8 cellular contexts compared by ENCODE assay signal in the genomic region with DNA sequence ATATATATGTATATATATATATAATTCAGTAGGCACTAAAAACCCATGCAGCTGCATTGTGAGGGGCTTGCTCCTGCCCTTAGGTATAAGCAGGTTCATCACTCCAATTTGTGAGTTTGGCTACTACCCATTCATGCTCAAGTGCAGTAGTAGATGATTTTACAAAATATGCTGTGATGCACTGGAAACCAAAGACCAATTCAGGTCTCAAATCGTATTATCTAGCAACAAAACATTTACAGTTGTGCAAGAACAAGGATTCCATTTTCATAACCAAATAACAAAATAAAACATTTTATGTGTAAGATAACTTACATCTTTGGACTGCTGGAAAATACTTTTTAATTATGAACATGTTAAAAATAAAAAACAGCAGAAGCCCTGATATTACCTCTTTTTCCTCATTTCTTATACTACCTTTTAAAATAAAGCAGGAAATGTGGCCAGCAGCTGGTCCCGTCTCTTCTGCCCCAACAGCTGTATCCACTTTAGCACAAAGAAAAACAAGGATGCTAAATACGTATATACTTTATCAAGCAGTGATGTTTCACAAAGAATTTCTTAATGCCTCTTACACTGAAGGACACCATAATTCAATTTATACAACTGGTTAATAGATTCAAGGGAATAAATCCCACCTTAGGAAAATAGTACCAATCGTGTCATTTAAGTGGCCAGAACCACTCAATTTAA. TPM values are rescaled to one million over a fixed set of nuclear protein-coding genes. Genes with fewer than 3 reads are reported as not detected.
DNase-seq lines count a peak whose midpoint lies in the region; ATAC-seq, FAIRE-seq and TF ChIP-seq lines count a peak whose summit lies in the region.

No MANE protein-coding gene starts in this region.

- TF ChIP-seq CTCF in K562 (IDR thresholded peaks at IDR 0.05 in 2 of 3, conservative IDR thresholded peaks at IDR 0.05 in 1 of 3; ENCODE audit: insufficient read depth in 2 of 3, low read depth in 1 of 3, low read length in 3 of 3) = no peak
- TF ChIP-seq CTCF in GM10266 (IDR thresholded peaks at IDR 0.05; ENCODE audit: control insufficient read depth, insufficient read depth, low read depth, missing control alignments) = no peak

- H3K4me3 Mint-ChIP-seq in stimulated activated naive CD8-positive, alpha-beta T cell treated with anti-CD3 and anti-CD28 coated beads, Interleukin-15, Interleukin-2, amounts not matched to agents 100 ng/mL and 50 ng/mL, for 24 hours = peak overlapping the region; percentile 99

- H3K27ac ChIP-seq in K562 (ENCODE audit: extremely low read depth, low read depth, low read length) (no peak overlapping the region), mesendoderm (ENCODE audit: low read depth, low read length) (no peak overlapping the region)

- H3K79me2 ChIP-seq in K562 (ENCODE audit: control insufficient read depth, insufficient read depth, low read length) = peaks cover 78% of the 10 kb centered on the region
- H3K79me2 ChIP-seq in mesendoderm (ENCODE audit: control insufficient read depth, insufficient read depth, low read length) = peaks cover 38% of the 10 kb centered on the region

- no peak overlapping the region for H3K27ac Mint-ChIP-seq in stimulated activated naive CD8-positive, alpha-beta T cell treated with anti-CD3 and anti-CD28 coated beads, Interleukin-15, Interleukin-2, amounts not matched to agents 100 ng/mL and 50 ng/mL, for 24 hours

- H3K4me1 ChIP-seq in K562 (replicated peaks in 1 of 2; ENCODE audit: control insufficient read depth in 2 of 2, insufficient read depth in 2 of 2, low read length in 2 of 2) = peaks cover 14% of the 10 kb centered on the region in 2 experiments; a peak in 3 of 5 replicates
- H3K4me1 ChIP-seq in mesendoderm (ENCODE audit: control insufficient read depth, low read depth, low read length) = no peaks in the 10 kb centered on the region

- no peaks in the 10 kb centered on the region for H3K9me1 ChIP-seq in K562 (ENCODE audit: control insufficient read depth, insufficient read depth, low read length)

- TF ChIP-seq RAD21 in K562 (CRISPR knock-in tag; conservative IDR thresholded peaks at IDR 0.05 in 1 of 2, IDR thresholded peaks at IDR 0.05 in 1 of 2) = no peak

- no peaks in the 10 kb centered on the region for H3K9me3 ChIP-seq in K562 (replicated peaks; ENCODE audit: control insufficient read depth, insufficient read depth, low read depth, low read length)

- H3K9me3 Mint-ChIP-seq in stimulated activated naive CD8-positive, alpha-beta T cell treated with anti-CD3 and anti-CD28 coated beads, Interleukin-15, Interleukin-2, amounts not matched to agents 100 ng/mL and 50 ng/mL, for 24 hours = no peaks in the 10 kb centered on the region

- H3K36me3 ChIP-seq in K562 (ENCODE audit: control insufficient read depth, insufficient read depth, low read length) (peaks cover 60% of the 10 kb centered on the region), mesendoderm (ENCODE audit: control insufficient read depth, insufficient read depth, low read length) (no peaks in the 10 kb centered on the region)

- H3K27me3 Mint-ChIP-seq in stimulated activated naive CD8-positive, alpha-beta T cell treated with anti-CD3 and anti-CD28 coated beads, Interleukin-15, Interleukin-2, amounts not matched to agents 100 ng/mL and 50 ng/mL, for 24 hours = no peaks in the 10 kb centered on the region

- POLR2A ChIA-PET in K562 (lab: Yijun Ruan, JAX) = interaction anchor here (10.1 kb wide), 1 partner anchor 11 kb away, joined by 145 read pairs; a partner anchor contains a TSS

- 1% methylated on average over 4 of the region's 4 CpGs for WGBS in K562 (ENCODE audit: insufficient coverage, low coverage, missing lambda C conversion rate)
- WGBS in mesendoderm (ENCODE audit: extremely low coverage, insufficient coverage, low lambda C conversion rate) = no CpG with 5 or more reads among the region's 4 CpGs

- no peak overlapping the region for H3K18ac ChIP-seq in mesendoderm (ENCODE audit: low read length)

- H4K8ac ChIP-seq in mesendoderm (ENCODE audit: low read depth, low read length) = no peak overlapping the region

- H3K4me2 ChIP-seq in K562 (ENCODE audit: insufficient read depth, low read length) (peak overlapping the region; percentile 75), mesendoderm (ENCODE audit: low read length) (peak overlapping the region; percentile 98)

- intact Hi-C loops in K562 (cut with micrococcal nuclease) = loop anchor here (2.0 to 10.0 kb wide), 5 partner anchors 13 to 583 kb away; a partner anchor contains a TSS

- peaks cover 16% of the 10 kb centered on the region for H4K20me1 ChIP-seq in K562 (replicated peaks; ENCODE audit: control insufficient read depth, insufficient read depth, low read length)

- no peak overlapping the region for H3K4ac ChIP-seq in mesendoderm (ENCODE audit: low read depth, low read length)

- no peak overlapping the region for H2BK120ac ChIP-seq in mesendoderm (ENCODE audit: low read depth, low read length)

- H3K27me3 ChIP-seq in K562 (ENCODE audit: control insufficient read depth in 2 of 2, insufficient read depth in 2 of 2, low read length in 2 of 2) (no peaks in the 10 kb centered on the region), mesendoderm (ENCODE audit: insufficient read depth, low read length, poor library complexity) (no peaks in the 10 kb centered on the region)

- no peak for TF ChIP-seq EP300 in K562 (IDR thresholded peaks at IDR 0.05; ENCODE audit: low read length)

- no peak for DNase-seq in stimulated activated naive CD8-positive, alpha-beta T cell treated with anti-CD3 and anti-CD28 coated beads, Interleukin-15, Interleukin-2, amounts not matched to agents 100 U/mL and 50 U/mL, for 24 hours
- DNase-seq in K562 (ENCODE audit: extremely low read depth in 1 of 4, low spot score in 3 of 4) (peak in 1 of 4 experiments; percentile 32), mesendoderm (no peak), activated gamma-delta T cell treated with Interleukin-2 at 50 U/mL for 16 hours (no peak), GM10266 (ENCODE audit: extremely low spot score) (no peak), EL (no peak)
- DNase-seq in activated effector memory CD4-positive, alpha-beta T cell treated with Interleukin-2 at 50 U/mL for 16 hours = no peak

- no peak for TF ChIP-seq POLR2A in K562 (conservative IDR thresholded peaks at IDR 0.05)

- no peak overlapping the region for H2BK5ac ChIP-seq in mesendoderm (ENCODE audit: low read length)

- no peak overlapping the region for H2AK5ac ChIP-seq in mesendoderm (ENCODE audit: low read length)

- no peak overlapping the region for H3K23ac ChIP-seq in mesendoderm (ENCODE audit: low read length)

- no TSS peak for BruUV-seq in K562 (replicated peaks; lab: Mats Ljungman, UMichigan)

- peaks cover 56% of the 10 kb centered on the region for H3K4me1 Mint-ChIP-seq in stimulated activated naive CD8-positive, alpha-beta T cell treated with anti-CD3 and anti-CD28 coated beads, Interleukin-15, Interleukin-2, amounts not matched to agents 100 ng/mL and 50 ng/mL, for 24 hours (ENCODE audit: low read depth)

- no peak for ATAC-seq in stimulated activated naive CD8-positive, alpha-beta T cell treated with anti-CD3 and anti-CD28 coated beads, Interleukin-15, Interleukin-2, amounts not matched to agents 100 U/mL and 50 U/mL, for 24 hours
- no peak for ATAC-seq in K562

- H2BK15ac ChIP-seq in mesendoderm (replicated peaks; ENCODE audit: low read depth) = no peak overlapping the region

- H3K4me3 ChIP-seq in K562 (peak overlapping the region; percentile 94), mesendoderm (ENCODE audit: low read length) (peak overlapping the region; percentile 16)

- FAIRE-seq in K562 (lab: Jason Lieb, UNC) = no peak

- no peak overlapping the region for H2AFZ ChIP-seq in K562 (ENCODE audit: low read depth, low read length)

- H3K56ac ChIP-seq in mesendoderm (ENCODE audit: low read length) = peak overlapping the region; percentile 62

- CTCF ChIA-PET in K562 (lab: Yijun Ruan, JAX; ENCODE audit: low intra/inter-chr PET ratio) = interaction anchor here (0.5 kb wide), 1 partner anchor 886 kb away, joined by 3 read pairs; no protein-coding TSS in a partner anchor

- peaks cover under 1% of the 10 kb centered on the region for H3K79me1 ChIP-seq in mesendoderm (ENCODE audit: low read length)

- H4K5ac ChIP-seq in mesendoderm (ENCODE audit: low read length) = no peak overlapping the region

- H3K36me3 Mint-ChIP-seq in stimulated activated naive CD8-positive, alpha-beta T cell treated with anti-CD3 and anti-CD28 coated beads, Interleukin-15, Interleukin-2, amounts not matched to agents 100 ng/mL and 50 ng/mL, for 24 hours (ENCODE audit: low read depth) = peaks cover 66% of the 10 kb centered on the region

- in situ Hi-C loops in K562 (cut with MboI) = no loop called here

- H3K9ac ChIP-seq in K562 (ENCODE audit: insufficient read depth in 1 of 2, low read depth in 2 of 2, low read length in 2 of 2) = peak overlapping the region in 1 of 2 experiments; percentile 98; a peak in 2 of 4 replicates
- peak overlapping the region; percentile 77 for H3K9ac ChIP-seq in mesendoderm (ENCODE audit: low read length)

RNA-seq across cellular contexts. Expression of a gene that starts 2.8 kb away (rescaled TPM):
- 77.0 and 165 TPM in 2 replicates for total RNA-seq in K562 (2011; cell fraction: chromatin; rRNA removed; ENCODE audit: low replicate concordance)
- total RNA-seq in K562 (2011; cell fraction: nucleolus; rRNA removed) = 74.5 and 77.4 TPM in 2 replicates
- 148 and 256 TPM in 2 replicates for total RNA-seq in K562 (2011; cell fraction: nucleoplasm; rRNA removed)
- total RNA-seq in K562 (2014; rRNA removed) = 50.2 and 62.1 TPM in 2 replicates
- 38.1 and 38.9 TPM in 2 replicates for total RNA-seq in K562 (2014; rRNA removed; fragmentation: Illumina TruSeq; extraction: Trizol)
- total RNA-seq in K562 (2015; rRNA removed; fragmentation: Illumina TruSeq; extraction: Trizol) = 44.8 TPM in 2 replicates
- total RNA-seq in K562 (2021) = 40.5 and 41.0 TPM in 2 replicates
- 56.7 and 61.0 TPM in 2 replicates for polyA plus RNA-seq in K562 (2011; rRNA removed)
- 22.5 and 29.0 TPM in 2 replicates for polyA plus RNA-seq in K562 (2011; cell fraction: cytosol; rRNA removed)
- 249 and 283 TPM in 2 replicates for polyA plus RNA-seq in K562 (2011; cell fraction: nucleus; rRNA removed)
- polyA plus RNA-seq in K562 (2012) = 28.9 and 50.3 TPM in 2 replicates
- polyA plus RNA-seq in K562 (2014; fragmentation: Illumina TruSeq; extraction: Trizol) = 29.4 and 33.8 TPM in 2 replicates
- 1 to 10 TPM; 7.2 to 7.4 TPM for polyA plus RNA-seq in K562 (2014; fragmentation: Nextera tagmentation; extraction: Ambion mirVana)
- 69.2 and 70.2 TPM in 2 replicates for polyA plus RNA-seq in K562 (2014; rRNA removed)
- 45.6 and 57.0 TPM in 2 replicates for polyA minus RNA-seq in K562 (2011; rRNA and poly(A)+ RNA removed)
- 13.9 and 15.1 TPM in 2 replicates for polyA minus RNA-seq in K562 (2011; cell fraction: cytosol; rRNA and poly(A)+ RNA removed)
- 101 and 128 TPM in 2 replicates for polyA minus RNA-seq in K562 (2011; cell fraction: nucleus; rRNA and poly(A)+ RNA removed)
- polyA plus RNA-seq in mesendoderm (2013, experiment 1 of 2) = 20.4 TPM
- 20.4 TPM for polyA plus RNA-seq in mesendoderm (2013, experiment 2 of 2)

RNA-seq across cellular contexts. Expression of a gene that starts 14.4 kb away (rescaled TPM):
- total RNA-seq in K562 (2011; cell fraction: chromatin; rRNA removed; ENCODE audit: low replicate concordance) = 5.5 and 12.2 TPM in 2 replicates
- total RNA-seq in K562 (2011; cell fraction: nucleolus; rRNA removed) = 6.0 and 7.2 TPM in 2 replicates
- 15.5 and 15.6 TPM in 2 replicates for total RNA-seq in K562 (2011; cell fraction: nucleoplasm; rRNA removed)
- 19.3 and 22.9 TPM in 2 replicates for total RNA-seq in K562 (2014; rRNA removed)
- total RNA-seq in K562 (2014; rRNA removed; fragmentation: Illumina TruSeq; extraction: Trizol) = 67.5 and 69.3 TPM in 2 replicates
- 52.0 and 56.3 TPM in 2 replicates for total RNA-seq in K562 (2015; rRNA removed; fragmentation: Illumina TruSeq; extraction: Trizol)
- total RNA-seq in K562 (2021) = 37.3 and 41.5 TPM in 2 replicates
- 72.2 and 105 TPM in 2 replicates for polyA plus RNA-seq in K562 (2011; rRNA removed)
- 28.7 and 48.2 TPM in 2 replicates for polyA plus RNA-seq in K562 (2011; cell fraction: cytosol; rRNA removed)
- 7.1 and 19.5 TPM in 2 replicates for polyA plus RNA-seq in K562 (2011; cell fraction: nucleus; rRNA removed)
- polyA plus RNA-seq in K562 (2012) = 46.1 and 62.4 TPM in 2 replicates
- polyA plus RNA-seq in K562 (2014; fragmentation: Illumina TruSeq; extraction: Trizol) = 45.1 and 48.1 TPM in 2 replicates
- polyA plus RNA-seq in K562 (2014; fragmentation: Nextera tagmentation; extraction: Ambion mirVana) = 100 to 1,000 TPM; 148 to 154 TPM
- polyA plus RNA-seq in K562 (2014; rRNA removed) = 44.3 and 56.9 TPM in 2 replicates
- polyA minus RNA-seq in K562 (2011; rRNA and poly(A)+ RNA removed) = 38.1 and 45.4 TPM in 2 replicates
- polyA minus RNA-seq in K562 (2011; cell fraction: cytosol; rRNA and poly(A)+ RNA removed) = 5.9 and 8.6 TPM in 2 replicates
- 2.2 and 7.0 TPM in 2 replicates for polyA minus RNA-seq in K562 (2011; cell fraction: nucleus; rRNA and poly(A)+ RNA removed)
- polyA plus RNA-seq in mesendoderm (2013, experiment 1 of 2) = 62.0 TPM
- 59.0 TPM for polyA plus RNA-seq in mesendoderm (2013, experiment 2 of 2)

RNA-seq across cellular contexts. Expression of a gene that starts 23.9 kb away (rescaled TPM):
- not detected in 2 replicates for total RNA-seq in K562 (2011; cell fraction: chromatin; rRNA removed; ENCODE audit: low replicate concordance)
- total RNA-seq in K562 (2011; cell fraction: nucleolus; rRNA removed) = not detected in 2 replicates
- total RNA-seq in K562 (2011; cell fraction: nucleoplasm; rRNA removed) = not detected in 2 replicates
- total RNA-seq in K562 (2014; rRNA removed) = 0.09 and 0.12 TPM in 2 replicates
- total RNA-seq in K562 (2014; rRNA removed; fragmentation: Illumina TruSeq; extraction: Trizol) = not detected in 2 replicates
- not detected in 2 replicates for total RNA-seq in K562 (2015; rRNA removed; fragmentation: Illumina TruSeq; extraction: Trizol)
- total RNA-seq in K562 (2021) = not detected in 2 replicates
- not detected in 2 replicates for polyA plus RNA-seq in K562 (2011; rRNA removed)
- polyA plus RNA-seq in K562 (2011; cell fraction: cytosol; rRNA removed) = not detected in 2 replicates
- 0.09 TPM in 1 of 2 replicates, not detected in the other for polyA plus RNA-seq in K562 (2011; cell fraction: nucleus; rRNA removed)
- not detected in 2 replicates for polyA plus RNA-seq in K562 (2012)
- not detected in 2 replicates for polyA plus RNA-seq in K562 (2014; fragmentation: Illumina TruSeq; extraction: Trizol)
- polyA plus RNA-seq in K562 (2014; fragmentation: Nextera tagmentation; extraction: Ambion mirVana) = not detected
- polyA plus RNA-seq in K562 (2014; rRNA removed) = 0.07 TPM in 1 of 2 replicates, not detected in the other
- not detected in 2 replicates for polyA minus RNA-seq in K562 (2011; rRNA and poly(A)+ RNA removed)
- not detected in 2 replicates for polyA minus RNA-seq in K562 (2011; cell fraction: cytosol; rRNA and poly(A)+ RNA removed)
- not detected in 2 replicates for polyA minus RNA-seq in K562 (2011; cell fraction: nucleus; rRNA and poly(A)+ RNA removed)
- not detected for polyA plus RNA-seq in mesendoderm (2013, experiment 1 of 2)
- polyA plus RNA-seq in mesendoderm (2013, experiment 2 of 2) = not detected

RNA-seq across cellular contexts. Expression of a gene that starts 33.7 kb away (rescaled TPM):
- 35.6 and 83.1 TPM in 2 replicates for total RNA-seq in K562 (2011; cell fraction: chromatin; rRNA removed; ENCODE audit: low replicate concordance)
- total RNA-seq in K562 (2011; cell fraction: nucleolus; rRNA removed) = 17.2 and 25.5 TPM in 2 replicates
- 41.1 and 65.7 TPM in 2 replicates for total RNA-seq in K562 (2011; cell fraction: nucleoplasm; rRNA removed)
- total RNA-seq in K562 (2014; rRNA removed) (85.5 and 88.0 TPM in 2 replicates), K562 (2014; rRNA removed; fragmentation: Illumina TruSeq; extraction: Trizol) (165 and 177 TPM in 2 replicates), K562 (2015; rRNA removed; fragmentation: Illumina TruSeq; extraction: Trizol) (161 and 163 TPM in 2 replicates), K562 (2021) (86.4 and 95.7 TPM in 2 replicates)
- polyA plus RNA-seq in K562 (2011; rRNA removed) (120 and 178 TPM in 2 replicates), K562 (2014; fragmentation: Illumina TruSeq; extraction: Trizol) (130 and 143 TPM in 2 replicates), K562 (2014; fragmentation: Nextera tagmentation; extraction: Ambion mirVana) (100 to 1,000 TPM; 209 to 226 TPM), K562 (2014; rRNA removed) (161 and 164 TPM in 2 replicates)
- 37.4 and 99.8 TPM in 2 replicates for polyA plus RNA-seq in K562 (2011; cell fraction: cytosol; rRNA removed)
- polyA plus RNA-seq in K562 (2011; cell fraction: nucleus; rRNA removed) = 42.6 and 66.6 TPM in 2 replicates
- polyA plus RNA-seq in K562 (2012) = 97.5 and 121 TPM in 2 replicates
- 48.3 and 53.2 TPM in 2 replicates for polyA minus RNA-seq in K562 (2011; rRNA and poly(A)+ RNA removed)
- 13.2 and 20.3 TPM in 2 replicates for polyA minus RNA-seq in K562 (2011; cell fraction: cytosol; rRNA and poly(A)+ RNA removed)
- 13.7 and 18.7 TPM in 2 replicates for polyA minus RNA-seq in K562 (2011; cell fraction: nucleus; rRNA and poly(A)+ RNA removed)
- 77.1 TPM for polyA plus RNA-seq in mesendoderm (2013, experiment 1 of 2)
- polyA plus RNA-seq in mesendoderm (2013, experiment 2 of 2) = 75.3 TPM

RNA-seq across cellular contexts. Expression of a gene that starts 35.0 kb away (rescaled TPM):
- total RNA-seq in K562 (2011; cell fraction: chromatin; rRNA removed; ENCODE audit: low replicate concordance) = 4.0 and 6.3 TPM in 2 replicates
- total RNA-seq in K562 (2011; cell fraction: nucleolus; rRNA removed) = 1.8 and 2.3 TPM in 2 replicates
- 3.0 and 4.0 TPM in 2 replicates for total RNA-seq in K562 (2011; cell fraction: nucleoplasm; rRNA removed)
- total RNA-seq in K562 (2014; rRNA removed) (0.73 and 0.95 TPM in 2 replicates), K562 (2014; rRNA removed; fragmentation: Illumina TruSeq; extraction: Trizol) (1.1 and 1.6 TPM in 2 replicates), K562 (2015; rRNA removed; fragmentation: Illumina TruSeq; extraction: Trizol) (0.79 and 1.5 TPM in 2 replicates), K562 (2021) (1.2 and 1.6 TPM in 2 replicates)
- polyA plus RNA-seq in K562 (2011; rRNA removed) (1.2 and 1.5 TPM in 2 replicates), K562 (2014; fragmentation: Illumina TruSeq; extraction: Trizol) (0.77 and 1.2 TPM in 2 replicates), K562 (2014; fragmentation: Nextera tagmentation; extraction: Ambion mirVana) (under 1 TPM; 0.68 to 0.77 TPM), K562 (2014; rRNA removed) (0.52 and 0.81 TPM in 2 replicates)
- 0.10 and 0.60 TPM in 2 replicates for polyA plus RNA-seq in K562 (2011; cell fraction: cytosol; rRNA removed)
- 1.3 and 2.1 TPM in 2 replicates for polyA plus RNA-seq in K562 (2011; cell fraction: nucleus; rRNA removed)
- 0.32 and 0.68 TPM in 2 replicates for polyA plus RNA-seq in K562 (2012)
- polyA minus RNA-seq in K562 (2011; rRNA and poly(A)+ RNA removed) = 2.3 and 3.2 TPM in 2 replicates
- 1.0 TPM in 1 of 2 replicates, not detected in the other for polyA minus RNA-seq in K562 (2011; cell fraction: cytosol; rRNA and poly(A)+ RNA removed)
- 2.6 and 5.4 TPM in 2 replicates for polyA minus RNA-seq in K562 (2011; cell fraction: nucleus; rRNA and poly(A)+ RNA removed)
- polyA plus RNA-seq in mesendoderm (2013, experiment 1 of 2) = 9.5 TPM
- polyA plus RNA-seq in mesendoderm (2013, experiment 2 of 2) = 9.8 TPM
